In genomic region chr12:117028254-117028653, GRCh38 we compare ENCODE assay signal across 18 cellular contexts.
"Had no signal": no experiment of that assay in that cellular context is flagged by ENCODE, and none has a peak within 500 bp of the region (broad histone marks: within the 10 kb centered on the region; RNA-seq: fewer than 3 reads in every experiment).

No MANE protein-coding gene starts in this region.

- DNase-seq: activated CD4-positive, alpha-beta T cell treated with anti-CD3 and anti-CD28 coated beads for 36 hours; activated CD8-positive, alpha-beta T cell treated with anti-CD3 and anti-CD28 coated beads for 36 hours; activated gamma-delta T cell treated with Interleukin-2 at 50 U/mL for 16 hours; activated naive CD8-positive, alpha-beta T cell treated with anti-CD3 and anti-CD28 coated beads, Interleukin-2, amount 50 U/mL, for 24 hours; activated T-cell treated with anti-CD3 and anti-CD28 coated beads, Interleukin-2, amount 50 U/mL, for 4 hours; natural killer cell; stimulated activated CD4-positive, alpha-beta T cell treated with anti-CD3 and anti-CD28 coated beads, Interleukin-4, amount 100 ng/mL, for 24 hours; stimulated activated naive CD4-positive, alpha-beta T cell treated with Interleukin-2 at 50 U/mL for 16 hours; T1000; WERI-Rb-1 had no signal

- H3K9me3 Mint-ChIP-seq: activated CD8-positive, alpha-beta T cell treated with anti-CD3 and anti-CD28 coated beads for 36 hours; activated naive CD8-positive, alpha-beta T cell treated with anti-CD3 and anti-CD28 coated beads, Interleukin-2, amount 50 U/mL, for 24 hours; activated T-cell treated with anti-CD3 and anti-CD28 coated beads, Interleukin-2, amount 50 U/mL, for 4 hours; memory B cell; natural killer cell had no signal

- H3K27ac ChIP-seq: ascending aorta, SK-N-MC, skin epidermis, upper lobe of left lung, WERI-Rb-1 had no signal

- H3K4me3 Mint-ChIP-seq: activated CD4-positive, alpha-beta T cell treated with anti-CD3 and anti-CD28 coated beads for 36 hours; activated CD8-positive, alpha-beta T cell treated with anti-CD3 and anti-CD28 coated beads for 36 hours; activated naive CD8-positive, alpha-beta T cell treated with anti-CD3 and anti-CD28 coated beads, Interleukin-2, amount 50 U/mL, for 24 hours; activated T-cell treated with anti-CD3 and anti-CD28 coated beads, Interleukin-2, amount 50 U/mL, for 4 hours; memory B cell; natural killer cell had no signal

- H3K27ac Mint-ChIP-seq: activated CD4-positive, alpha-beta T cell treated with anti-CD3 and anti-CD28 coated beads for 36 hours; activated CD8-positive, alpha-beta T cell treated with anti-CD3 and anti-CD28 coated beads for 36 hours; activated naive CD8-positive, alpha-beta T cell treated with anti-CD3 and anti-CD28 coated beads, Interleukin-2, amount 50 U/mL, for 24 hours; memory B cell; natural killer cell had no signal

- ATAC-seq: activated CD4-positive, alpha-beta T cell treated with anti-CD3 and anti-CD28 coated beads for 36 hours; activated CD8-positive, alpha-beta T cell treated with anti-CD3 and anti-CD28 coated beads for 36 hours; activated T-cell treated with anti-CD3 and anti-CD28 coated beads, Interleukin-2, amount 50 U/mL, for 4 hours; natural killer cell had no signal

- H3K4me3 ChIP-seq: ascending aorta, dorsolateral prefrontal cortex, SK-N-MC, skin epidermis, upper lobe of left lung had no signal

- FAIRE-seq: bronchial epithelial cell, islet of Langerhans had no signal

- H3K27me3 ChIP-seq: dorsolateral prefrontal cortex, upper lobe of left lung had no signal

- H3K9me3 ChIP-seq: ascending aorta, upper lobe of left lung had no signal

- H3K27me3 Mint-ChIP-seq: activated CD4-positive, alpha-beta T cell treated with anti-CD3 and anti-CD28 coated beads for 36 hours; activated CD8-positive, alpha-beta T cell treated with anti-CD3 and anti-CD28 coated beads for 36 hours; activated naive CD8-positive, alpha-beta T cell treated with anti-CD3 and anti-CD28 coated beads, Interleukin-2, amount 50 U/mL, for 24 hours had no signal
